ENCODE assay signal across 22 cellular contexts in genomic region chr1:209803568-209803967, GRCh38. TPM values are rescaled to one million over a fixed set of nuclear protein-coding genes. Genes with fewer than 3 reads are reported as not detected.
DNase-seq lines count a peak whose midpoint lies in the region; ATAC-seq, FAIRE-seq and TF ChIP-seq lines count a peak whose summit lies in the region.
"Had no signal": no experiment of that assay in that cellular context is flagged by ENCODE, and none has a peak within 500 bp of the region (broad histone marks: within the 10 kb centered on the region; RNA-seq: fewer than 3 reads in every experiment).

No MANE protein-coding gene starts in this region.

- H3K4me3 ChIP-seq in HepG2 (replicated peaks in 1 of 3; ENCODE audit: insufficient read depth in 1 of 3, low read depth in 2 of 3, low read length in 3 of 3) (no peak overlapping the region), right lobe of liver (no peak overlapping the region), epithelial cell of esophagus (ENCODE audit: low read length) (peak overlapping the region; percentile 95), parathyroid adenoma (ENCODE audit: low read depth, low read length) (no peak overlapping the region), mucosa of descending colon (no peak overlapping the region)
- H3K4me3 ChIP-seq: BLaER1 treated with 17β-estradiol and CSF1 and Interleukin-3, amounts not matched to agents 10 nM and 100 nM; K562 had no signal

- in situ Hi-C loops in HepG2 (cut with HindIII; ENCODE audit: extremely low pct_ligation_motif_present, low pct_unique_long_range_greater_than_20kb) = no loop called here

- TF ChIP-seq CTCF in HepG2 (CRISPR knock-in tag; IDR thresholded peaks at IDR 0.05) (no peak), right lobe of liver (IDR thresholded peaks at IDR 0.05) (no peak), epithelial cell of esophagus (IDR thresholded peaks at IDR 0.05; ENCODE audit: insufficient read depth, low read depth, low read length, missing control alignments) (no peak), parathyroid adenoma (IDR thresholded peaks at IDR 0.05) (no peak), mucosa of descending colon (IDR thresholded peaks at IDR 0.05) (no peak)

- H3K27me3 ChIP-seq in HepG2 (ENCODE audit: control insufficient read depth in 1 of 2, insufficient read depth in 2 of 2, low read length in 2 of 2) (peaks cover 1 to 11% of the 10 kb centered on the region in 2 experiments; a peak in 1 of 5 replicates), right lobe of liver (no peaks in the 10 kb centered on the region), parathyroid adenoma (ENCODE audit: control insufficient read depth, insufficient read depth, low read length) (no peaks in the 10 kb centered on the region)
- H3K27me3 ChIP-seq: BLaER1 treated with 17β-estradiol and CSF1 and Interleukin-3, amounts not matched to agents 10 nM and 100 nM; Peyer's patch had no signal

- H2AFZ ChIP-seq in HepG2 (ENCODE audit: low read length) (no peak overlapping the region), parathyroid adenoma (no peak overlapping the region)

- POLR2A ChIA-PET in HepG2 (lab: Yijun Ruan, JAX) = no interaction called here

- no peak for TF ChIP-seq EP300 in HepG2 (IDR thresholded peaks at IDR 0.05; ENCODE audit: low read depth in 2 of 2, low read length in 2 of 2)
- no peak for TF ChIP-seq EP300 in HepG2 (CRISPR knock-in tag; IDR thresholded peaks at IDR 0.05; ENCODE audit: borderline replicate concordance)

- no peak overlapping the region for H3K4me2 ChIP-seq in HepG2 (ENCODE audit: low read depth, low read length)
- peak overlapping the region; percentile 16 for H3K4me2 ChIP-seq in parathyroid adenoma (ENCODE audit: low read length)
- H3K4me2 ChIP-seq: BLaER1 treated with 17β-estradiol and CSF1 and Interleukin-3, amounts not matched to agents 10 nM and 100 nM had no signal

- H3K27ac ChIP-seq in HepG2 (ENCODE audit: extremely low read length, insufficient read depth, low read length) = no peak overlapping the region
- H3K27ac ChIP-seq in right lobe of liver = peak overlapping the region in 1 of 3 donors; percentile 99
- no peak overlapping the region for H3K27ac ChIP-seq in parathyroid adenoma
- H3K27ac ChIP-seq: BLaER1 treated with 17β-estradiol and CSF1 and Interleukin-3, amounts not matched to agents 10 nM and 100 nM; Peyer's patch had no signal

- H3K9me3 ChIP-seq in HepG2 (ENCODE audit: low read length) = no peaks in the 10 kb centered on the region
- H3K9me3 ChIP-seq in right lobe of liver = no peaks in the 10 kb centered on the region
- no peaks in the 10 kb centered on the region for H3K9me3 ChIP-seq in parathyroid adenoma (ENCODE audit: control insufficient read depth, low read length)
- H3K9me3 ChIP-seq in mucosa of descending colon = no peaks in the 10 kb centered on the region
- H3K9me3 ChIP-seq: Peyer's patch had no signal

- H3K79me2 ChIP-seq in HepG2 (ENCODE audit: insufficient read depth, low read length) (no peaks in the 10 kb centered on the region), parathyroid adenoma (peaks cover 4% of the 10 kb centered on the region)

- intact Hi-C loops in HepG2 (cut with micrococcal nuclease; ENCODE audit: unreplicated experiment) (no loop called here), right lobe of liver (cut with DNase I) (no loop called here), mucosa of descending colon (cut with DNase I, micrococcal nuclease) (no loop called here)

- ATAC-seq in HepG2 (no peak), right lobe of liver (no peak), mucosa of descending colon (no peak), GM21381 (IDR thresholded peaks at IDR 0.05; ENCODE audit: unreplicated experiment) (no peak)
- ATAC-seq: K562 had no signal

- no TSS peak for BruUV-seq in HepG2 (replicated peaks; lab: Mats Ljungman, UMichigan)

- WGBS in HepG2 (ENCODE audit: low lambda C conversion rate) = 9% methylated on average over 1 of the region's 1 CpG
- WGBS in right lobe of liver (ENCODE audit: insufficient coverage, low coverage, low lambda C conversion rate, missing lambda C conversion rate) = 100% methylated on average over 1 of the region's 1 CpG

- no peak for TF ChIP-seq POLR2A in HepG2 (IDR thresholded peaks at IDR 0.05; ENCODE audit: insufficient read depth in 1 of 2, low read depth in 2 of 2, low read length in 2 of 2)
- TF ChIP-seq POLR2A in right lobe of liver (IDR thresholded peaks at IDR 0.05) = no peak

- H3K36me3 ChIP-seq in HepG2 (replicated peaks in 1 of 2; ENCODE audit: control insufficient read depth in 1 of 2, insufficient read depth in 2 of 2, low read length in 2 of 2) (no peaks in the 10 kb centered on the region), right lobe of liver (no peaks in the 10 kb centered on the region), parathyroid adenoma (ENCODE audit: control insufficient read depth, insufficient read depth, low read length) (no peaks in the 10 kb centered on the region), mucosa of descending colon (ENCODE audit: low read depth) (no peaks in the 10 kb centered on the region)
- H3K36me3 ChIP-seq: BLaER1 treated with 17β-estradiol and CSF1 and Interleukin-3, amounts not matched to agents 10 nM and 100 nM had no signal

- no peaks in the 10 kb centered on the region for H3K4me1 ChIP-seq in HepG2 (ENCODE audit: insufficient read depth, low read length)
- peaks cover 0 to 22% (median 6%) of the 10 kb centered on the region in 4 donors for H3K4me1 ChIP-seq in right lobe of liver
- H3K4me1 ChIP-seq in parathyroid adenoma = peaks cover 10% of the 10 kb centered on the region
- no peaks in the 10 kb centered on the region for H3K4me1 ChIP-seq in mucosa of descending colon (ENCODE audit: low read depth)

- DNase-seq in HepG2 (ENCODE audit: low spot score) (no peak), right lobe of liver (no peak), epithelial cell of esophagus (ENCODE audit: low read depth) (peak; percentile 44), activated T-cell treated with anti-CD3 and anti-CD28 coated beads for 4 hours (no peak), mucosa of descending colon (no peak), KG1 (lab: John Stamatoyannopoulos, UW) (no peak)
- DNase-seq: GOT3, NCI-H1048, NCI-H146, NCI-H2081 treated with DMSO at 0.1 percent for 48 hours, NCI-H226, NCI-H524 treated with DMSO at 0.1 percent for 48 hours, Peyer's patch, Right ventricle myocardium superior had no signal

- H4K20me1 ChIP-seq in HepG2 (ENCODE audit: insufficient read depth, low read length) = no peaks in the 10 kb centered on the region
- H4K20me1 ChIP-seq: BLaER1 treated with 17β-estradiol and CSF1 and Interleukin-3, amounts not matched to agents 10 nM and 100 nM had no signal

- no peak for TF ChIP-seq RAD21 in HepG2 (CRISPR knock-in tag; IDR thresholded peaks at IDR 0.05)

- CTCF ChIA-PET in HepG2 (lab: Yijun Ruan, JAX; ENCODE audit: low intra/inter-chr PET ratio, low total read pairs) = no interaction called here

- no peak for FAIRE-seq in HepG2 (lab: Jason Lieb, UNC)
- FAIRE-seq: A204.1, GM12892, K562 had no signal

- H3K9ac ChIP-seq in HepG2 (ENCODE audit: insufficient read depth, low read depth, low read length) (no peak overlapping the region), parathyroid adenoma (no peak overlapping the region)
- H3K9ac ChIP-seq: BLaER1 treated with 17β-estradiol and CSF1 and Interleukin-3, amounts not matched to agents 10 nM and 100 nM had no signal

RNA-seq across cellular contexts. Expression of gene IRF6, which starts 2.4 kb away (rescaled TPM):
- total RNA-seq in HepG2 (2016; rRNA removed; fragmentation: Illumina TruSeq; extraction: Trizol) (0.02 TPM in 1 of 2 replicates, not detected in the other), right lobe of liver (10 to 100 TPM; 24.9 to 33.9 (median 28.9) TPM), mucosa of descending colon (100 to 1,000 TPM in 1 of 3 donors, 10 to 100 TPM in 2; 42.9 to 115 (median 96.9) TPM)
- total RNA-seq in HepG2 (2016; cell fraction: cytosol; rRNA removed; fragmentation: Illumina TruSeq; extraction: Trizol; ENCODE audit: low read depth) = not detected in 2 replicates
- total RNA-seq in HepG2 (2016; cell fraction: insoluble cytoplasmic fraction; rRNA removed; fragmentation: Illumina TruSeq; extraction: Trizol) = not detected in 2 replicates
- not detected in 2 replicates for total RNA-seq in HepG2 (2016; cell fraction: membrane; rRNA removed; fragmentation: Illumina TruSeq; extraction: Trizol)
- not detected in 2 replicates for total RNA-seq in HepG2 (2016; cell fraction: nucleus; rRNA removed; fragmentation: Illumina TruSeq; extraction: Trizol)
- 0.05 TPM in 1 of 2 replicates, not detected in the other for polyA plus RNA-seq in HepG2 (2011; rRNA removed)
- polyA plus RNA-seq in HepG2 (2011; cell fraction: cytosol; rRNA removed) = 0.01 and 0.05 TPM in 2 replicates
- polyA plus RNA-seq in HepG2 (2011; cell fraction: nucleus; rRNA removed) = not detected in 2 replicates
- not detected in 2 replicates for polyA plus RNA-seq in HepG2 (2012)
- polyA plus RNA-seq in HepG2 (2016; cell fraction: cytosol; fragmentation: Illumina TruSeq; extraction: Trizol; ENCODE audit: low read depth) = not detected in 2 replicates
- not detected in 2 replicates for polyA plus RNA-seq in HepG2 (2016; cell fraction: insoluble cytoplasmic fraction; fragmentation: Illumina TruSeq; extraction: Trizol; ENCODE audit: low read depth)
- polyA plus RNA-seq in HepG2 (2016; cell fraction: membrane; fragmentation: Illumina TruSeq; extraction: Trizol; ENCODE audit: low read depth) = not detected in 2 replicates
- not detected in 2 replicates for polyA plus RNA-seq in HepG2 (2016; cell fraction: nucleus; fragmentation: Illumina TruSeq; extraction: Trizol; ENCODE audit: insufficient read depth, low read depth)
- polyA minus RNA-seq in HepG2 (2011; rRNA and poly(A)+ RNA removed; ENCODE audit: low replicate concordance) = 0.70 TPM in 1 of 2 replicates, not detected in the other
- polyA minus RNA-seq in HepG2 (2011; cell fraction: cytosol; rRNA and poly(A)+ RNA removed) = not detected in 2 replicates
- not detected in 2 replicates for polyA minus RNA-seq in HepG2 (2011; cell fraction: nucleus; rRNA and poly(A)+ RNA removed)
- total RNA-seq: Daoy had no signal

RNA-seq across cellular contexts. Expression of gene C1orf74, which starts 19.2 kb away (rescaled TPM):
- total RNA-seq in HepG2 (2016; rRNA removed; fragmentation: Illumina TruSeq; extraction: Trizol) = 0.71 and 0.98 TPM in 2 replicates
- 0.26 and 0.30 TPM in 2 replicates for total RNA-seq in HepG2 (2016; cell fraction: cytosol; rRNA removed; fragmentation: Illumina TruSeq; extraction: Trizol; ENCODE audit: low read depth)
- total RNA-seq in HepG2 (2016; cell fraction: insoluble cytoplasmic fraction; rRNA removed; fragmentation: Illumina TruSeq; extraction: Trizol) = 1.0 and 1.1 TPM in 2 replicates
- 0.38 and 0.71 TPM in 2 replicates for total RNA-seq in HepG2 (2016; cell fraction: membrane; rRNA removed; fragmentation: Illumina TruSeq; extraction: Trizol)
- total RNA-seq in HepG2 (2016; cell fraction: nucleus; rRNA removed; fragmentation: Illumina TruSeq; extraction: Trizol) = 0.72 and 0.81 TPM in 2 replicates
- polyA plus RNA-seq in HepG2 (2011; rRNA removed) = 0.33 and 0.40 TPM in 2 replicates
- polyA plus RNA-seq in HepG2 (2011; cell fraction: cytosol; rRNA removed) = 0.27 and 0.40 TPM in 2 replicates
- polyA plus RNA-seq in HepG2 (2011; cell fraction: nucleus; rRNA removed) = 0.27 and 0.28 TPM in 2 replicates
- polyA plus RNA-seq in HepG2 (2012) = 0.37 and 0.51 TPM in 2 replicates
- 0.05 and 0.06 TPM in 2 replicates for polyA plus RNA-seq in HepG2 (2016; cell fraction: cytosol; fragmentation: Illumina TruSeq; extraction: Trizol; ENCODE audit: low read depth)
- 0.51 and 0.69 TPM in 2 replicates for polyA plus RNA-seq in HepG2 (2016; cell fraction: insoluble cytoplasmic fraction; fragmentation: Illumina TruSeq; extraction: Trizol; ENCODE audit: low read depth)
- polyA plus RNA-seq in HepG2 (2016; cell fraction: membrane; fragmentation: Illumina TruSeq; extraction: Trizol; ENCODE audit: low read depth) = 0.10 and 0.13 TPM in 2 replicates
- polyA plus RNA-seq in HepG2 (2016; cell fraction: nucleus; fragmentation: Illumina TruSeq; extraction: Trizol; ENCODE audit: insufficient read depth, low read depth) = 0.37 and 0.45 TPM in 2 replicates
- 0.56 and 3.8 TPM in 2 replicates for polyA minus RNA-seq in HepG2 (2011; rRNA and poly(A)+ RNA removed; ENCODE audit: low replicate concordance)
- 0.40 and 0.62 TPM in 2 replicates for polyA minus RNA-seq in HepG2 (2011; cell fraction: cytosol; rRNA and poly(A)+ RNA removed)
- 1.4 and 1.6 TPM in 2 replicates for polyA minus RNA-seq in HepG2 (2011; cell fraction: nucleus; rRNA and poly(A)+ RNA removed)
- 1 to 10 TPM in 3 of 6 experiments, under 1 TPM in 3; 0.81 to 1.6 (median 1.0) TPM for total RNA-seq in right lobe of liver
- total RNA-seq in mucosa of descending colon = 1 to 10 TPM; 1.9 to 3.4 (median 2.7) TPM

RNA-seq across cellular contexts. Expression of gene UTP25, which starts 24.2 kb away (rescaled TPM):
- total RNA-seq in HepG2 (2016; rRNA removed; fragmentation: Illumina TruSeq; extraction: Trizol) (5.7 and 6.6 TPM in 2 replicates), right lobe of liver (1 to 10 TPM; 4.6 to 10.0 (median 6.4) TPM), mucosa of descending colon (1 to 10 TPM; 5.4 to 8.8 (median 6.7) TPM)
- 0.53 and 0.81 TPM in 2 replicates for total RNA-seq in HepG2 (2016; cell fraction: cytosol; rRNA removed; fragmentation: Illumina TruSeq; extraction: Trizol; ENCODE audit: low read depth)
- total RNA-seq in HepG2 (2016; cell fraction: insoluble cytoplasmic fraction; rRNA removed; fragmentation: Illumina TruSeq; extraction: Trizol) = 5.6 and 6.7 TPM in 2 replicates
- 1.3 and 1.5 TPM in 2 replicates for total RNA-seq in HepG2 (2016; cell fraction: membrane; rRNA removed; fragmentation: Illumina TruSeq; extraction: Trizol)
- 8.4 and 8.5 TPM in 2 replicates for total RNA-seq in HepG2 (2016; cell fraction: nucleus; rRNA removed; fragmentation: Illumina TruSeq; extraction: Trizol)
- 4.4 and 4.8 TPM in 2 replicates for polyA plus RNA-seq in HepG2 (2011; rRNA removed)
- 2.2 and 3.6 TPM in 2 replicates for polyA plus RNA-seq in HepG2 (2011; cell fraction: cytosol; rRNA removed)
- 4.4 and 4.6 TPM in 2 replicates for polyA plus RNA-seq in HepG2 (2011; cell fraction: nucleus; rRNA removed)
- 3.8 and 4.2 TPM in 2 replicates for polyA plus RNA-seq in HepG2 (2012)
- polyA plus RNA-seq in HepG2 (2016; cell fraction: cytosol; fragmentation: Illumina TruSeq; extraction: Trizol; ENCODE audit: low read depth) = 0.15 and 0.20 TPM in 2 replicates
- 5.4 and 5.9 TPM in 2 replicates for polyA plus RNA-seq in HepG2 (2016; cell fraction: insoluble cytoplasmic fraction; fragmentation: Illumina TruSeq; extraction: Trizol; ENCODE audit: low read depth)
- 0.49 and 0.59 TPM in 2 replicates for polyA plus RNA-seq in HepG2 (2016; cell fraction: membrane; fragmentation: Illumina TruSeq; extraction: Trizol; ENCODE audit: low read depth)
- 4.6 and 5.1 TPM in 2 replicates for polyA plus RNA-seq in HepG2 (2016; cell fraction: nucleus; fragmentation: Illumina TruSeq; extraction: Trizol; ENCODE audit: insufficient read depth, low read depth)
- polyA minus RNA-seq in HepG2 (2011; rRNA and poly(A)+ RNA removed; ENCODE audit: low replicate concordance) = 7.4 and 25.4 TPM in 2 replicates
- 2.7 and 4.1 TPM in 2 replicates for polyA minus RNA-seq in HepG2 (2011; cell fraction: cytosol; rRNA and poly(A)+ RNA removed)
- 24.7 and 28.3 TPM in 2 replicates for polyA minus RNA-seq in HepG2 (2011; cell fraction: nucleus; rRNA and poly(A)+ RNA removed)

RNA-seq across cellular contexts. Expression of gene TRAF3IP3, which starts 47.7 kb away (rescaled TPM):
- total RNA-seq in HepG2 (2016; rRNA removed; fragmentation: Illumina TruSeq; extraction: Trizol) (not detected in 2 replicates), right lobe of liver (1 to 10 TPM in 5 of 6 experiments, under 1 TPM in 1; 0.95 to 7.7 (median 1.6) TPM), mucosa of descending colon (1 to 10 TPM; 4.7 to 7.7 (median 6.4) TPM)
- total RNA-seq in HepG2 (2016; cell fraction: cytosol; rRNA removed; fragmentation: Illumina TruSeq; extraction: Trizol; ENCODE audit: low read depth) = not detected in 2 replicates
- not detected in 2 replicates for total RNA-seq in HepG2 (2016; cell fraction: insoluble cytoplasmic fraction; rRNA removed; fragmentation: Illumina TruSeq; extraction: Trizol)
- total RNA-seq in HepG2 (2016; cell fraction: membrane; rRNA removed; fragmentation: Illumina TruSeq; extraction: Trizol) = not detected in 2 replicates
- not detected in 2 replicates for total RNA-seq in HepG2 (2016; cell fraction: nucleus; rRNA removed; fragmentation: Illumina TruSeq; extraction: Trizol)
- not detected in 2 replicates for polyA plus RNA-seq in HepG2 (2011; rRNA removed)
- polyA plus RNA-seq in HepG2 (2011; cell fraction: cytosol; rRNA removed) = not detected in 2 replicates
- 0.12 TPM in 1 of 2 replicates, not detected in the other for polyA plus RNA-seq in HepG2 (2011; cell fraction: nucleus; rRNA removed)
- 0.07 TPM in 1 of 2 replicates, not detected in the other for polyA plus RNA-seq in HepG2 (2012)
- polyA plus RNA-seq in HepG2 (2016; cell fraction: cytosol; fragmentation: Illumina TruSeq; extraction: Trizol; ENCODE audit: low read depth) = not detected in 2 replicates
- not detected in 2 replicates for polyA plus RNA-seq in HepG2 (2016; cell fraction: insoluble cytoplasmic fraction; fragmentation: Illumina TruSeq; extraction: Trizol; ENCODE audit: low read depth)
- polyA plus RNA-seq in HepG2 (2016; cell fraction: membrane; fragmentation: Illumina TruSeq; extraction: Trizol; ENCODE audit: low read depth) = not detected in 2 replicates
- polyA plus RNA-seq in HepG2 (2016; cell fraction: nucleus; fragmentation: Illumina TruSeq; extraction: Trizol; ENCODE audit: insufficient read depth, low read depth) = not detected in 2 replicates
- not detected in 2 replicates for polyA minus RNA-seq in HepG2 (2011; rRNA and poly(A)+ RNA removed; ENCODE audit: low replicate concordance)
- not detected in 2 replicates for polyA minus RNA-seq in HepG2 (2011; cell fraction: cytosol; rRNA and poly(A)+ RNA removed)
- polyA minus RNA-seq in HepG2 (2011; cell fraction: nucleus; rRNA and poly(A)+ RNA removed) = not detected in 2 replicates
- total RNA-seq: Daoy, M059J had no signal

Comparison
In these comparisons a context has a peak if more than half of its experiments do, and no peak if none do; other contexts are left out.
1. RNA of gene IRF6, which starts 2.4 kb away (total RNA-seq): 42.9 to 115 TPM in mucosa of descending colon and 24.9 to 33.9 TPM in right lobe of liver; 0.02 TPM in HepG2; every median in the first group is over 10 times any median in the second.